In genomic region chr6:55601120-55601519, GRCh38 we compare ENCODE assay signal across 1 cellular context.
TF ChIP-seq lines count a peak whose summit lies in the region.

No MANE protein-coding gene starts in this region.

TF ChIP-seq in GM23338, 12 proteins besides CTCF, POLR2A, EP300 and RAD21 (continued from another document):
- TF ChIP-seq, protein P1, sequence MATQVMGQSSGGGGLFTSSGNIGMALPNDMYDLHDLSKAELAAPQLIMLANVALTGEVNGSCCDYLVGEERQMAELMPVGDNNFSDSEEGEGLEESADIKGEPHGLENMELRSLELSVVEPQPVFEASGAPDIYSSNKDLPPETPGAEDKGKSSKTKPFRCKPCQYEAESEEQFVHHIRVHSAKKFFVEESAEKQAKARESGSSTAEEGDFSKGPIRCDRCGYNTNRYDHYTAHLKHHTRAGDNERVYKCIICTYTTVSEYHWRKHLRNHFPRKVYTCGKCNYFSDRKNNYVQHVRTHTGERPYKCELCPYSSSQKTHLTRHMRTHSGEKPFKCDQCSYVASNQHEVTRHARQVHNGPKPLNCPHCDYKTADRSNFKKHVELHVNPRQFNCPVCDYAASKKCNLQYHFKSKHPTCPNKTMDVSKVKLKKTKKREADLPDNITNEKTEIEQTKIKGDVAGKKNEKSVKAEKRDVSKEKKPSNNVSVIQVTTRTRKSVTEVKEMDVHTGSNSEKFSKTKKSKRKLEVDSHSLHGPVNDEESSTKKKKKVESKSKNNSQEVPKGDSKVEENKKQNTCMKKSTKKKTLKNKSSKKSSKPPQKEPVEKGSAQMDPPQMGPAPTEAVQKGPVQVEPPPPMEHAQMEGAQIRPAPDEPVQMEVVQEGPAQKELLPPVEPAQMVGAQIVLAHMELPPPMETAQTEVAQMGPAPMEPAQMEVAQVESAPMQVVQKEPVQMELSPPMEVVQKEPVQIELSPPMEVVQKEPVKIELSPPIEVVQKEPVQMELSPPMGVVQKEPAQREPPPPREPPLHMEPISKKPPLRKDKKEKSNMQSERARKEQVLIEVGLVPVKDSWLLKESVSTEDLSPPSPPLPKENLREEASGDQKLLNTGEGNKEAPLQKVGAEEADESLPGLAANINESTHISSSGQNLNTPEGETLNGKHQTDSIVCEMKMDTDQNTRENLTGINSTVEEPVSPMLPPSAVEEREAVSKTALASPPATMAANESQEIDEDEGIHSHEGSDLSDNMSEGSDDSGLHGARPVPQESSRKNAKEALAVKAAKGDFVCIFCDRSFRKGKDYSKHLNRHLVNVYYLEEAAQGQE (IDR thresholded peaks at IDR 0.05; ENCODE audit: unreplicated experiment), result no peak
- TF ChIP-seq ZNF331 (CRISPR knock-in tag; IDR thresholded peaks at IDR 0.05; ENCODE audit: low read depth) (no peak), NANOG (IDR thresholded peaks at IDR 0.05; ENCODE audit: borderline replicate concordance) (no peak), ZNF114 (CRISPR knock-in tag; IDR thresholded peaks at IDR 0.05) (no peak), POLR2AphosphoS5 (IDR thresholded peaks at IDR 0.05; ENCODE audit: low read depth) (no peak), ZNF462 (CRISPR knock-in tag; IDR thresholded peaks at IDR 0.05) (no peak), EZH2 (IDR thresholded peaks at IDR 0.05; ENCODE audit: low read depth, unreplicated experiment) (no peak), STAT1 (IDR thresholded peaks at IDR 0.05; ENCODE audit: unreplicated experiment) (no peak), EZH2phosphoT487 (IDR thresholded peaks at IDR 0.05; ENCODE audit: unreplicated experiment) (no peak)
- TF ChIP-seq, protein P2, sequence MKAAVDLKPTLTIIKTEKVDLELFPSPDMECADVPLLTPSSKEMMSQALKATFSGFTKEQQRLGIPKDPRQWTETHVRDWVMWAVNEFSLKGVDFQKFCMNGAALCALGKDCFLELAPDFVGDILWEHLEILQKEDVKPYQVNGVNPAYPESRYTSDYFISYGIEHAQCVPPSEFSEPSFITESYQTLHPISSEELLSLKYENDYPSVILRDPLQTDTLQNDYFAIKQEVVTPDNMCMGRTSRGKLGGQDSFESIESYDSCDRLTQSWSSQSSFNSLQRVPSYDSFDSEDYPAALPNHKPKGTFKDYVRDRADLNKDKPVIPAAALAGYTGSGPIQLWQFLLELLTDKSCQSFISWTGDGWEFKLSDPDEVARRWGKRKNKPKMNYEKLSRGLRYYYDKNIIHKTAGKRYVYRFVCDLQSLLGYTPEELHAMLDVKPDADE (IDR thresholded peaks at IDR 0.05), result no peak
